In genomic region chr11:9823887-9824385, GRCh38 we compare ENCODE assay signal across 24 cellular contexts.
"Had no signal": no experiment of that assay in that cellular context is flagged by ENCODE, and none has a peak within 500 bp of the region (broad histone marks: within the 10 kb centered on the region; RNA-seq: fewer than 3 reads in every experiment).

No MANE protein-coding gene starts in this region.

- H3K27ac Mint-ChIP-seq: effector memory CD8-positive, alpha-beta T cell; T-cell had no signal

- H3K27ac ChIP-seq: ascending aorta, pancreas, right lobe of liver, stomach had no signal

- H3K36me3 Mint-ChIP-seq: stimulated activated effector memory CD8-positive, alpha-beta T cell treated with anti-CD3 and anti-CD28 coated beads, Interleukin-12 subunit alpha, Interleukin-12 subunit beta, amount 100 ng/mL, for 72 hours had no signal

- H3K27me3 Mint-ChIP-seq: effector memory CD8-positive, alpha-beta T cell; naive B cell; T-cell had no signal

- H3K27me3 ChIP-seq: ascending aorta, pancreas, right lobe of liver, stomach had no signal

- H3K9me3 ChIP-seq: ascending aorta, mucosa of descending colon, pancreas, right lobe of liver, stomach had no signal

- ATAC-seq: activated CD4-positive, CD25-positive, alpha-beta regulatory T cell treated with anti-CD3 and anti-CD28 coated beads, Interleukin-2, amount 50 U/mL, for 24 hours; activated T-cell treated with anti-CD3 and anti-CD28 coated beads, Interleukin-2, amount 50 U/mL, for 4 hours; effector memory CD8-positive, alpha-beta T cell; left lobe of liver; mucosa of descending colon; pancreas; right lobe of liver; stimulated activated effector memory CD8-positive, alpha-beta T cell treated with anti-CD3 and anti-CD28 coated beads, Interleukin-12 subunit alpha, Interleukin-12 subunit beta, amount 100 ng/mL, for 72 hours; T-cell had no signal

- H3K4me3 Mint-ChIP-seq: activated T-cell treated with anti-CD3 and anti-CD28 coated beads, Interleukin-2, amount 50 U/mL, for 4 hours; effector memory CD8-positive, alpha-beta T cell; naive B cell; stimulated activated effector memory CD8-positive, alpha-beta T cell treated with anti-CD3 and anti-CD28 coated beads, Interleukin-12 subunit alpha, Interleukin-12 subunit beta, amount 100 ng/mL, for 72 hours; T-cell had no signal

- DNase-seq: activated CD4-positive, alpha-beta T cell treated with anti-CD3 and anti-CD28 coated beads, Interleukin-2, amount 50 U/mL, for 1 hour; activated CD8-positive, alpha-beta memory T cell treated with anti-CD3 and anti-CD28 coated beads, Interleukin-2, amount 50 U/mL, for 4 hours; activated effector memory CD4-positive, alpha-beta T cell treated with anti-CD3 and anti-CD28 coated beads, Interleukin-2, amount 50 U/mL, for 16 hours; activated naive CD4-positive, alpha-beta T cell treated with anti-CD3 and anti-CD28 coated beads, Interleukin-2, amount 50 U/mL, for 16 hours; activated T-cell treated with anti-CD3 and anti-CD28 coated beads, Interleukin-2, amount 50 U/mL, for 4 hours; dermis blood vessel endothelial cell; effector memory CD8-positive, alpha-beta T cell; kidney; mucosa of descending colon; naive B cell; pancreas; right lobe of liver; small intestine; stimulated activated CD4-positive, alpha-beta T cell treated with anti-CD3 and anti-CD28 coated beads, Interleukin-15, amount 100 ng/mL, for 24 hours; stimulated activated CD4-positive, alpha-beta T cell treated with anti-CD3 and anti-CD28 coated beads, Interleukin-4, amount 100 ng/mL, for 24 hours; stomach; T-cell; T-helper 9 cell; trophoblast cell had no signal

- H3K4me1 Mint-ChIP-seq: naive B cell; stimulated activated effector memory CD8-positive, alpha-beta T cell treated with anti-CD3 and anti-CD28 coated beads, Interleukin-12 subunit alpha, Interleukin-12 subunit beta, amount 100 ng/mL, for 72 hours; T-cell had no signal

- H3K4me3 ChIP-seq: ascending aorta, lung, mucosa of descending colon, pancreas, right lobe of liver, stomach had no signal

- H3K4me1 ChIP-seq: ascending aorta, right lobe of liver had no signal

- H3K36me3 ChIP-seq: ascending aorta, pancreas, right lobe of liver had no signal

- H3K9me3 Mint-ChIP-seq: activated T-cell treated with anti-CD3 and anti-CD28 coated beads, Interleukin-2, amount 50 U/mL, for 4 hours; effector memory CD8-positive, alpha-beta T cell; naive B cell; stimulated activated effector memory CD8-positive, alpha-beta T cell treated with anti-CD3 and anti-CD28 coated beads, Interleukin-12 subunit alpha, Interleukin-12 subunit beta, amount 100 ng/mL, for 72 hours; T-cell had no signal
